ENCODE assay signal across 1 cellular context in the genomic region with DNA sequence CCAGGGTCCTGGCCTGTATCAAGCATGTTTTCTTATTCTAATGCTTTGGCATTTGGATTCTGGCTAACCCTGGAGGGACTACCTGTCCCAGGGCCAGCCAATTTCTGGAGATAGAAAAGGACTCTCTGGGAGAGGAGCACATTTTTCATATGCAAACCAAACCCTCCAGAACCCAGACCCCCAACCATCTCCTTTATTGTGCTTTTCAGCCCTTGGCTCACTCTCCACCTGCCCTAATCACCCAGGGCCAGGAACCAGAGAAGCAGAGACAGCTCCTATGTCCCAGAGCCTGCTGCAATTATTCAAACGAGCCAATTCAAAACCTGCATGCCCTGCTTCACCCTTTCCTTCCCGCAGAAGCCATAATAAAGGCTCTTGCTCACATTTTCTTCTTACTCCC.
TF ChIP-seq lines count a peak whose summit lies in the region.

No MANE protein-coding gene starts in this region.

TF ChIP-seq in GM23338, 12 proteins besides CTCF, POLR2A, EP300 and RAD21 (continued from another document):
- TF ChIP-seq, protein P1, sequence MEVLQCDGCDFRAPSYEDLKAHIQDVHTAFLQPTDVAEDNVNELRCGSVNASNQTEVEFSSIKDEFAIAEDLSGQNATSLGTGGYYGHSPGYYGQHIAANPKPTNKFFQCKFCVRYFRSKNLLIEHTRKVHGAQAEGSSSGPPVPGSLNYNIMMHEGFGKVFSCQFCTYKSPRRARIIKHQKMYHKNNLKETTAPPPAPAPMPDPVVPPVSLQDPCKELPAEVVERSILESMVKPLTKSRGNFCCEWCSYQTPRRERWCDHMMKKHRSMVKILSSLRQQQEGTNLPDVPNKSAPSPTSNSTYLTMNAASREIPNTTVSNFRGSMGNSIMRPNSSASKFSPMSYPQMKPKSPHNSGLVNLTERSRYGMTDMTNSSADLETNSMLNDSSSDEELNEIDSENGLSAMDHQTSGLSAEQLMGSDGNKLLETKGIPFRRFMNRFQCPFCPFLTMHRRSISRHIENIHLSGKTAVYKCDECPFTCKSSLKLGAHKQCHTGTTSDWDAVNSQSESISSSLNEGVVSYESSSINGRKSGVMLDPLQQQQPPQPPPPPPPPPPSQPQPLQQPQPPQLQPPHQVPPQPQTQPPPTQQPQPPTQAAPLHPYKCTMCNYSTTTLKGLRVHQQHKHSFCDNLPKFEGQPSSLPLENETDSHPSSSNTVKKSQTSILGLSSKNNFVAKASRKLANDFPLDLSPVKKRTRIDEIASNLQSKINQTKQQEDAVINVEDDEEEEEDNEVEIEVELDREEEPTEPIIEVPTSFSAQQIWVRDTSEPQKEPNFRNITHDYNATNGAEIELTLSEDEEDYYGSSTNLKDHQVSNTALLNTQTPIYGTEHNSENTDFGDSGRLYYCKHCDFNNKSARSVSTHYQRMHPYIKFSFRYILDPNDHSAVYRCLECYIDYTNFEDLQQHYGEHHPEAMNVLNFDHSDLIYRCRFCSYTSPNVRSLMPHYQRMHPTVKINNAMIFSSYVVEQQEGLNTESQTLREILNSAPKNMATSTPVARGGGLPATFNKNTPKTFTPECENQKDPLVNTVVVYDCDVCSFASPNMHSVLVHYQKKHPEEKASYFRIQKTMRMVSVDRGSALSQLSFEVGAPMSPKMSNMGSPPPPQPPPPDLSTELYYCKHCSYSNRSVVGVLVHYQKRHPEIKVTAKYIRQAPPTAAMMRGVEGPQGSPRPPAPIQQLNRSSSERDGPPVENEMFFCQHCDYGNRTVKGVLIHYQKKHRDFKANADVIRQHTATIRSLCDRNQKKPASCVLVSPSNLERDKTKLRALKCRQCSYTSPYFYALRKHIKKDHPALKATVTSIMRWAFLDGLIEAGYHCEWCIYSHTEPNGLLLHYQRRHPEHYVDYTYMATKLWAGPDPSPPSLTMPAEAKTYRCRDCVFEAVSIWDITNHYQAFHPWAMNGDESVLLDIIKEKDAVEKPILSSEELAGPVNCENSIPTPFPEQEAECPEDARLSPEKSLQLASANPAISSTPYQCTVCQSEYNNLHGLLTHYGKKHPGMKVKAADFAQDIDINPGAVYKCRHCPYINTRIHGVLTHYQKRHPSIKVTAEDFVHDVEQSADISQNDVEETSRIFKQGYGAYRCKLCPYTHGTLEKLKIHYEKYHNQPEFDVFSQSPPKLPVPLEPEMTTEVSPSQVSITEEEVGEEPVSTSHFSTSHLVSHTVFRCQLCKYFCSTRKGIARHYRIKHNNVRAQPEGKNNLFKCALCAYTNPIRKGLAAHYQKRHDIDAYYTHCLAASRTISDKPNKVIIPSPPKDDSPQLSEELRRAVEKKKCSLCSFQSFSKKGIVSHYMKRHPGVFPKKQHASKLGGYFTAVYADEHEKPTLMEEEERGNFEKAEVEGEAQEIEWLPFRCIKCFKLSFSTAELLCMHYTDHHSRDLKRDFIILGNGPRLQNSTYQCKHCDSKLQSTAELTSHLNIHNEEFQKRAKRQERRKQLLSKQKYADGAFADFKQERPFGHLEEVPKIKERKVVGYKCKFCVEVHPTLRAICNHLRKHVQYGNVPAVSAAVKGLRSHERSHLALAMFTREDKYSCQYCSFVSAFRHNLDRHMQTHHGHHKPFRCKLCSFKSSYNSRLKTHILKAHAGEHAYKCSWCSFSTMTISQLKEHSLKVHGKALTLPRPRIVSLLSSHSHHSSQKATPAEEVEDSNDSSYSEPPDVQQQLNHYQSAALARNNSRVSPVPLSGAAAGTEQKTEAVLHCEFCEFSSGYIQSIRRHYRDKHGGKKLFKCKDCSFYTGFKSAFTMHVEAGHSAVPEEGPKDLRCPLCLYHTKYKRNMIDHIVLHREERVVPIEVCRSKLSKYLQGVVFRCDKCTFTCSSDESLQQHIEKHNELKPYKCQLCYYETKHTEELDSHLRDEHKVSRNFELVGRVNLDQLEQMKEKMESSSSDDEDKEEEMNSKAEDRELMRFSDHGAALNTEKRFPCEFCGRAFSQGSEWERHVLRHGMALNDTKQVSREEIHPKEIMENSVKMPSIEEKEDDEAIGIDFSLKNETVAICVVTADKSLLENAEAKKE (CRISPR knock-in tag; IDR thresholded peaks at IDR 0.05): peak; percentile 54; the same call in 1 of the 2 replicates
- TF ChIP-seq JUNB (IDR thresholded peaks at IDR 0.05; ENCODE audit: unreplicated experiment): no peak
- no peak for TF ChIP-seq ZNF114 (CRISPR knock-in tag; IDR thresholded peaks at IDR 0.05)
